In the genomic region with DNA sequence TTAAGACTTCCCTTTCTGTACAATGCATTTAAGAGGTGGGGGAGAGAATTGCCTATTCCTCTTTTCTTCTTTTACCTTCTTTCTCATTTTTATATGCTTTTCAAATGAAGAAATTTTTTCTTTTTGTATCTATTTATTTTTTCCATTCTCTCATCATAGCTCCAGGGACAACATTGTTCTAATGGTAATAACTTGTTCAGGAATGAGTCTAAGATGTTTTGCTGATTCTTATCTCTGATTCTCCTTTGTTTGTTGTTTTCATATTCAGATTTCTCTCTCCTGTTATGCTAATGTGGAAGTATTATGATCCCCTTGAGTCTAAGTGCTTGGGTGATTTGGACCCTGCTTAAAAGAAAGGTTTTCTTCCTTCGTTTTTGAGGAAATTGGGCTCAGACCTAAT, we compare ENCODE assay signal across 27 cellular contexts.
"Had no signal": no experiment of that assay in that cellular context is flagged by ENCODE, and none has a peak within 500 bp of the region (broad histone marks: within the 10 kb centered on the region; RNA-seq: fewer than 3 reads in every experiment).

No MANE protein-coding gene starts in this region.

- H3K27ac ChIP-seq: coronary artery, dorsolateral prefrontal cortex, epithelial cell of prostate, esophagus squamous epithelium, gastrocnemius medialis, heart right ventricle, left lung, lower lobe of right lung had no signal

- H3K4me1 ChIP-seq: esophagus squamous epithelium, gastrocnemius medialis, heart right ventricle, left lung, lower lobe of right lung had no signal

- H3K4me3 Mint-ChIP-seq: mesothelial cell of epicardium; naive B cell; naive thymus-derived CD8-positive, alpha-beta T cell had no signal

- H3K27me3 ChIP-seq: dorsolateral prefrontal cortex, esophagus squamous epithelium, gastrocnemius medialis, heart right ventricle, left lung had no signal

- ATAC-seq: esophagus mucosa; gastrocnemius medialis; heart right ventricle; left cardiac atrium; left lung; left ventricle myocardium superior; lower lobe of right lung; mucosa of descending colon; naive thymus-derived CD8-positive, alpha-beta T cell had no signal

- DNase-seq: dermis blood vessel endothelial cell; dorsolateral prefrontal cortex; effector CD4-positive, alpha-beta T cell; effector memory CD4-positive, alpha-beta T cell; erythroblast; esophagus squamous epithelium; foreskin fibroblast; foreskin melanocyte; gastrocnemius medialis; glutamatergic neuron; head of caudate nucleus; heart right ventricle; hippocampal formation; left cardiac atrium; left lung; left ventricle myocardium superior; lower lobe of right lung; mesenchymal stem cell; mucosa of descending colon; naive B cell; naive thymus-derived CD8-positive, alpha-beta T cell had no signal

- H3K27ac Mint-ChIP-seq: mesothelial cell of epicardium; naive B cell; naive thymus-derived CD8-positive, alpha-beta T cell had no signal

- H3K4me3 ChIP-seq: coronary artery, dorsolateral prefrontal cortex, esophagus squamous epithelium, gastrocnemius medialis, heart right ventricle, left lung, lower lobe of right lung, mucosa of descending colon had no signal

- FAIRE-seq: islet of Langerhans, keratinocyte had no signal

- H3K9me3 ChIP-seq: gastrocnemius medialis had no signal

- H3K27me3 Mint-ChIP-seq: naive B cell; naive thymus-derived CD8-positive, alpha-beta T cell had no signal

- H3K36me3 ChIP-seq: gastrocnemius medialis, lower lobe of right lung had no signal

- H3K4me1 Mint-ChIP-seq: mesothelial cell of epicardium had no signal
